Comparison of ENCODE assay signal across 8 cellular contexts in the genomic region with DNA sequence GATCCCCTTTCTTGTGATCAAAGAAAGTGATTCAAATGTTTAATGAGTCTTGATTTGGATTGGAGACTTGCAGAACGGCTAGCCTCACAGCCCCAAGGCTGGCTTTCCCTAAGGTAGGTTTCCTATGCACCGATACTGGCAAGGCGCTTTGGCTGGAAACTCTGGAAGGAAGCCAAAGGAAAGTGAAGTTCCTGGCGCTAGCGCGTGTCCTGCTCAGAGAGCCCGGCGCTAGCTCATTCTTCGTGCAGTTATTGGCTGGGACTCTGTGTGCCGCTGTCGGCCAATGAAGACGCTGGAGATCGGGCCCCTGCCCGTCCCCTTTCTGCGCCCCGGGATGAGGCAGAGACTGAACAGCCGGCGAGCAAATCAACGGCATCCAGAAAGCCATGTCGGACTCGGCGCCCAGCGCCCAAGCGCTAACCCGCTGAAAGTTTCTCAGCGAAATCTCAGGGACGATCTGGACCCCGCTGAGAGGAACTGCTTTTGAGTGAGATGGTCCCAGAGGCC. TPM values are rescaled to one million over a fixed set of nuclear protein-coding genes. Genes with fewer than 3 reads are reported as not detected.
DNase-seq lines count a peak whose midpoint lies in the region; ATAC-seq and TF ChIP-seq lines count a peak whose summit lies in the region.

A gene (plus strand): TSS at position 342 of the 507 bp plus-strand sequence. CDS start 151 bp downstream, at position 493.

- H3K4me3 Mint-ChIP-seq in CD8-positive, alpha-beta T cell, result peak within 1 kb of the TSS; percentile 82
- H3K4me3 Mint-ChIP-seq in activated T-cell treated with anti-CD3 and anti-CD28 coated beads, Interleukin-2, amount 50 U/mL, for 24 hours, result peak within 1 kb of the TSS; percentile 81

- peaks cover 19% of the 10 kb centered on the region for H3K27me3 ChIP-seq in CD8-positive, alpha-beta T cell (ENCODE audit: insufficient read depth, low read length)
- H3K27me3 ChIP-seq in muscle layer of duodenum (ENCODE audit: low read depth, low read length), result no peaks in the 10 kb centered on the region

- intact Hi-C loops in CD8-positive, alpha-beta T cell (cut with DNase I, micrococcal nuclease), result no loop called here

- POLR2A ChIA-PET in CD8-positive, alpha-beta T cell (lab: Charles Lee), result interaction anchor here (0.7 kb wide), 1 partner anchor 23 kb away, joined by 3 read pairs; no protein-coding TSS in a partner anchor

- TF ChIP-seq CTCF in CD8-positive, alpha-beta T cell (IDR thresholded peaks at IDR 0.05), result no peak

- peak; percentile 36 for ATAC-seq in CD8-positive, alpha-beta T cell
- ATAC-seq in GM19351 (IDR thresholded peaks at IDR 0.05; ENCODE audit: unreplicated experiment) (peak; percentile 96), HG03439 (IDR thresholded peaks at IDR 0.05; ENCODE audit: unreplicated experiment) (peak; percentile 97)

- H3K27ac ChIP-seq in CD8-positive, alpha-beta T cell (ENCODE audit: low read depth, low read length), result no peak within 1 kb of the TSS
- H3K27ac ChIP-seq in muscle layer of duodenum (ENCODE audit: low read length) (peak within 1 kb of the TSS; percentile 95), substantia nigra (ENCODE audit: low read depth, low read length, poor library complexity, severe bottlenecking) (peak within 1 kb of the TSS; percentile 56)

- peaks cover 20% of the 10 kb centered on the region for H3K4me1 ChIP-seq in CD8-positive, alpha-beta T cell (ENCODE audit: insufficient read depth, low read length)
- H3K4me1 ChIP-seq in muscle layer of duodenum (ENCODE audit: control insufficient read depth in 1 of 2, insufficient read depth in 2 of 2, low read length in 2 of 2), result peaks cover 5 to 35% of the 10 kb centered on the region in 2 donors

- H3K9me3 Mint-ChIP-seq in CD8-positive, alpha-beta T cell, result no peaks in the 10 kb centered on the region
- H3K9me3 Mint-ChIP-seq in activated T-cell treated with anti-CD3 and anti-CD28 coated beads, Interleukin-2, amount 50 U/mL, for 24 hours, result no peaks in the 10 kb centered on the region

- peak in 2 of 7 experiments; percentile 11 to 17 for DNase-seq in CD8-positive, alpha-beta T cell
- DNase-seq in NCI-H526 (lab: John Stamatoyannopoulos, UW) (peak; percentile 80 to 94), fibroblast of peridontal ligament (ENCODE audit: extremely low read depth) (peak; percentile 95), substantia nigra (lab: John Stamatoyannopoulos, UW) (peak in 45 of 49 donors; percentile 34 to 94 (median 76))
- peak; percentile 70 for DNase-seq in activated T-cell treated with anti-CD3 and anti-CD28 coated beads, Interleukin-2, amount 50 U/mL, for 24 hours

- H3K27me3 Mint-ChIP-seq in CD8-positive, alpha-beta T cell (ENCODE audit: low read depth), result peaks cover 56% of the 10 kb centered on the region
- peaks cover 65% of the 10 kb centered on the region for H3K27me3 Mint-ChIP-seq in activated T-cell treated with anti-CD3 and anti-CD28 coated beads, Interleukin-2, amount 50 U/mL, for 24 hours

- H3K4me3 ChIP-seq in CD8-positive, alpha-beta T cell (ENCODE audit: low read depth, low read length), result peak within 1 kb of the TSS; percentile 60
- peak within 1 kb of the TSS; percentile 66 to 94 for H3K4me3 ChIP-seq in muscle layer of duodenum (ENCODE audit: low read depth in 1 of 2, low read length in 2 of 2)

- H3K36me3 ChIP-seq in CD8-positive, alpha-beta T cell (ENCODE audit: insufficient read depth, low read length), result no peaks in the 10 kb centered on the region
- no peaks in the 10 kb centered on the region for H3K36me3 ChIP-seq in muscle layer of duodenum (ENCODE audit: control insufficient read depth in 1 of 2, insufficient read depth in 2 of 2, low read length in 2 of 2)

- CTCF ChIA-PET in CD8-positive, alpha-beta T cell (lab: Charles Lee), result no interaction called here

- no peak within 1 kb of the TSS for H3K27ac Mint-ChIP-seq in CD8-positive, alpha-beta T cell
- no peak within 1 kb of the TSS for H3K27ac Mint-ChIP-seq in activated T-cell treated with anti-CD3 and anti-CD28 coated beads, Interleukin-2, amount 50 U/mL, for 24 hours

- no peaks in the 10 kb centered on the region for H3K36me3 Mint-ChIP-seq in CD8-positive, alpha-beta T cell
- H3K36me3 Mint-ChIP-seq in activated T-cell treated with anti-CD3 and anti-CD28 coated beads, Interleukin-2, amount 50 U/mL, for 24 hours (ENCODE audit: low read depth), result no peaks in the 10 kb centered on the region

- H3K9me3 ChIP-seq in CD8-positive, alpha-beta T cell (ENCODE audit: low read length), result no peaks in the 10 kb centered on the region
- H3K9me3 ChIP-seq in muscle layer of duodenum (ENCODE audit: control insufficient read depth in 1 of 2, low read length in 2 of 2), result no peaks in the 10 kb centered on the region

- peaks cover 22% of the 10 kb centered on the region for H3K4me1 Mint-ChIP-seq in CD8-positive, alpha-beta T cell (ENCODE audit: low read depth)
- H3K4me1 Mint-ChIP-seq in activated T-cell treated with anti-CD3 and anti-CD28 coated beads, Interleukin-2, amount 50 U/mL, for 24 hours (ENCODE audit: low read depth), result peaks cover 28% of the 10 kb centered on the region

RNA-seq across cellular contexts. Expression of the gene that starts here (rescaled TPM):
- not detected for total RNA-seq in CD8-positive, alpha-beta T cell

Comparison
In these comparisons a context has a peak if more than half of its experiments do, and no peak if none do; other contexts are left out.
1. Peak in ATAC-seq and H3K4me3 ChIP-seq in CD8-positive, alpha-beta T cell; RNA of the gene not detected or under 1 TPM.
2. ATAC-seq: peak in every context shown above with its lines; median percentile 97 in HG03439; 96 in GM19351; 36 in CD8-positive, alpha-beta T cell.